Comparison of ENCODE assay signal across 10 cellular contexts in genomic region chr2:18706001-18706400, GRCh38.
"Had no signal": no experiment of that assay in that cellular context is flagged by ENCODE, and none has a peak within 500 bp of the region (broad histone marks: within the 10 kb centered on the region; RNA-seq: fewer than 3 reads in every experiment).

No MANE protein-coding gene starts in this region.

- H3K27ac ChIP-seq: GM23248 had no signal

- H3K4me1 ChIP-seq: HAP-1 had no signal

- H2AFZ ChIP-seq: GM23248, GM23338 had no signal

- H3K9ac ChIP-seq: GM23248 had no signal

- H3K9me3 Mint-ChIP-seq: GM23338, H9, HFFc6 had no signal

- H3K4me3 ChIP-seq: GM23248, GM23338, HAP-1 had no signal

- H3K4me2 ChIP-seq: GM23338 had no signal

- H3K27ac Mint-ChIP-seq: GM23338, H9, HFFc6 had no signal

- DNase-seq: GM23248, GOT3, H7, H9, HCEC 1CT, HFFc6 had no signal

- H3K9me3 ChIP-seq: HAP-1 had no signal

- H3K4me3 Mint-ChIP-seq: GM23338, H9, HFFc6 had no signal

- H3K36me3 ChIP-seq: HAP-1 had no signal

- FAIRE-seq: H1, H54 had no signal
